8 cellular contexts compared by ENCODE assay signal in genomic region chr12:121673013-121673441, GRCh38. TPM values are rescaled to one million over a fixed set of nuclear protein-coding genes. Genes with fewer than 3 reads are reported as not detected.
A peak's percentile ranks its signal among the peaks of the same experiment; 100 is the strongest.
DNase-seq lines count a peak whose midpoint lies in the region; ATAC-seq and TF ChIP-seq lines count a peak whose summit lies in the region.

No MANE protein-coding gene starts in this region.

- POLR2A ChIA-PET in SK-N-SH (lab: Yijun Ruan, JAX): interaction anchor here (1.2 to 1.4 kb wide), 2 partner anchors 36 to 136 kb away, joined by 4 read pairs; no protein-coding TSS in a partner anchor

- H2AFZ ChIP-seq in SK-N-SH (ENCODE audit: low read depth): peak overlapping the region; percentile 98

- CTCF ChIA-PET in SK-N-SH (lab: Yijun Ruan, JAX): interaction anchor here (0.7 to 8.3 kb wide), 5 partner anchors 14 to 122 kb away, joined by 3 to 204 read pairs (median 4); partner anchors contain the start of gene RHOF

- peak overlapping the region; percentile 18; the same call in 1 of the 2 replicates for H3K9ac ChIP-seq in SK-N-SH

- H3K4me3 ChIP-seq in SK-N-SH (ENCODE audit: low read depth in 2 of 2, low read length in 1 of 2): peak overlapping the region in 1 of 2 experiments; percentile 54; a peak in 1 of 4 replicates
- H3K4me3 ChIP-seq in heart right ventricle: peak overlapping the region in 7 of 10 donors; percentile 27 to 65 (median 60)
- H3K4me3 ChIP-seq in skin epidermis: peak overlapping the region; percentile 33 to 59 (median 39)

- intact Hi-C loops in heart right ventricle (cut with DNase I): loop anchor here in 6 of 10 donors (5.0 to 10.0 kb wide), 4 partner anchors 46 to 126 kb away; partner anchors contain the start of gene ORAI1 (in 5 of the 6)

- H3K9me3 ChIP-seq in SK-N-SH (no peaks in the 10 kb centered on the region), heart right ventricle (no peaks in the 10 kb centered on the region)

- no peaks in the 10 kb centered on the region for H3K9me2 ChIP-seq in SK-N-SH

- H3F3A ChIP-seq in SK-N-SH (replicated peaks; ENCODE audit: insufficient read depth): peaks cover 8% of the 10 kb centered on the region

- H4K20me1 ChIP-seq in SK-N-SH (ENCODE audit: insufficient read depth): no peaks in the 10 kb centered on the region

- H3K79me2 ChIP-seq in SK-N-SH (ENCODE audit: insufficient read depth): no peaks in the 10 kb centered on the region

- H3K36me3 ChIP-seq in SK-N-SH (replicated peaks in 1 of 2; ENCODE audit: control insufficient read depth in 1 of 2, insufficient read depth in 2 of 2, low read length in 1 of 2) (no peaks in the 10 kb centered on the region), heart right ventricle (no peaks in the 10 kb centered on the region)

- H3K27ac ChIP-seq in SK-N-SH (ENCODE audit: low read depth in 2 of 2, low read length in 1 of 2): peak overlapping the region in 1 of 2 experiments; percentile 2; a peak in 1 of 4 replicates
- H3K27ac ChIP-seq in heart right ventricle: peak overlapping the region in 3 of 10 donors; percentile 42 to 80 (median 51)
- H3K27ac ChIP-seq in skin epidermis: peak overlapping the region in 20 of 21 experiments; percentile 46 to 90 (median 78)

- peak in 5 of 8 donors; percentile 6 to 46 (median 12) for ATAC-seq in heart right ventricle
- ATAC-seq in HG02623 (IDR thresholded peaks at IDR 0.05; ENCODE audit: unreplicated experiment): no peak
- no peak for ATAC-seq in GM21529 (IDR thresholded peaks at IDR 0.05; ENCODE audit: unreplicated experiment)

- 73% methylated on average over 10 of the region's 12 CpGs for whole genome bisulfite sequencing in SK-N-SH (ENCODE audit: low lambda C conversion rate)
- WGBS in heart right ventricle, 2 donors: 56 to 71% methylated on average over 12 of the region's 12 CpGs

- TF ChIP-seq CTCF in SK-N-SH (IDR thresholded peaks at IDR 0.05) (no peak), heart right ventricle (IDR thresholded peaks at IDR 0.05) (no peak)

- TF ChIP-seq RAD21 in SK-N-SH (IDR thresholded peaks at IDR 0.05; ENCODE audit: low read length): no peak

- peaks cover 0 to 6% of the 10 kb centered on the region in 2 experiments; a peak in 1 of 4 replicates for H3K4me1 ChIP-seq in SK-N-SH (ENCODE audit: control insufficient read depth in 1 of 2, insufficient read depth in 2 of 2, low read depth in 1 of 2, low read length in 1 of 2)
- H3K4me1 ChIP-seq in heart right ventricle: peaks cover 5 to 21% (median 14%) of the 10 kb centered on the region in 9 donors

- H3K27me3 ChIP-seq in SK-N-SH (ENCODE audit: insufficient read depth) (no peaks in the 10 kb centered on the region), heart right ventricle (no peaks in the 10 kb centered on the region)

- DNase-seq in activated CD8-positive, alpha-beta memory T cell treated with anti-CD3 and anti-CD28 coated beads for 24 hours: peak; percentile 66
- DNase-seq in activated CD8-positive, alpha-beta memory T cell treated with anti-CD3 and anti-CD28 coated beads, Interleukin-2, amount 50 U/mL, for 48 hours: no peak
- DNase-seq in SK-N-SH (peak; percentile 71), heart right ventricle (no peak), T-helper 9 cell (no peak)

- H3K4me2 ChIP-seq in SK-N-SH: peak overlapping the region; percentile 72

- TF ChIP-seq EP300 in SK-N-SH (IDR thresholded peaks at IDR 0.05; ENCODE audit: borderline replicate concordance in 1 of 2, low read depth in 1 of 2, low read length in 1 of 2): no peak

TF ChIP-seq in SK-N-SH, 30 proteins besides CTCF, POLR2A, EP300 and RAD21:
- TF ChIP-seq PBX3 (IDR thresholded peaks at IDR 0.05): no peak
- no peak for TF ChIP-seq GABPA (IDR thresholded peaks at IDR 0.05; ENCODE audit: low read depth)
- TF ChIP-seq NFIC (IDR thresholded peaks at IDR 0.05; ENCODE audit: borderline replicate concordance): no peak
- no peak for TF ChIP-seq USF2 (IDR thresholded peaks at IDR 0.05; ENCODE audit: borderline replicate concordance, low read depth, low read length)
- no peak for TF ChIP-seq ELF1 (IDR thresholded peaks at IDR 0.05)
- TF ChIP-seq SMC3 (IDR thresholded peaks at IDR 0.05; ENCODE audit: low read depth, low read length): no peak
- TF ChIP-seq TEAD4 (IDR thresholded peaks at IDR 0.05; ENCODE audit: borderline replicate concordance, insufficient read depth): no peak
- no peak for TF ChIP-seq MAX (IDR thresholded peaks at IDR 0.05; ENCODE audit: low read depth)
- TF ChIP-seq ZBTB33 (IDR thresholded peaks at IDR 0.05; ENCODE audit: borderline replicate concordance, low read depth): no peak
- TF ChIP-seq POLR2AphosphoS5 (IDR thresholded peaks at IDR 0.05; ENCODE audit: low read depth, low read length): no peak
- TF ChIP-seq YY1 (IDR thresholded peaks at IDR 0.05; ENCODE audit: low read depth): no peak
- TF ChIP-seq FOXM1 (IDR thresholded peaks at IDR 0.05; ENCODE audit: low read depth): no peak
- TF ChIP-seq RXRA (IDR thresholded peaks at IDR 0.05; ENCODE audit: borderline replicate concordance, low read depth): no peak
- no peak for TF ChIP-seq USF1 (IDR thresholded peaks at IDR 0.05; ENCODE audit: borderline replicate concordance, low read depth)
TF ChIP-seq in SK-N-SH: peak in this region for 0.

RNA-seq across cellular contexts. Expression of gene MORN3, which starts 3.6 kb away (rescaled TPM):
- polyA plus RNA-seq in SK-N-SH (2012; rRNA removed) (2.4 and 2.7 TPM in 2 replicates), heart right ventricle (under 1 TPM; 0.15 to 0.19 TPM)
- polyA plus RNA-seq in SK-N-SH (2012; cell fraction: cytosol; rRNA removed): 2.3 and 3.0 TPM in 2 replicates
- polyA plus RNA-seq in SK-N-SH (2012; cell fraction: nucleus; rRNA removed): 1.8 TPM in 2 replicates
- total RNA-seq in heart right ventricle: under 1 TPM in 5 of 10 donors, not detected in 5; 0.17 to 0.28 (median 0.18) TPM

RNA-seq across cellular contexts. Expression of gene TMEM120B, which starts 39.5 kb away (rescaled TPM):
- polyA plus RNA-seq in SK-N-SH (2012; rRNA removed) (15.1 and 15.4 TPM in 2 replicates), heart right ventricle (10 to 100 TPM in 1 of 2 donors, 1 to 10 TPM in 1; 7.7 to 12.7 TPM)
- polyA plus RNA-seq in SK-N-SH (2012; cell fraction: cytosol; rRNA removed): 4.8 and 7.4 TPM in 2 replicates
- polyA plus RNA-seq in SK-N-SH (2012; cell fraction: nucleus; rRNA removed): 78.8 and 83.1 TPM in 2 replicates
- 10 to 100 TPM in 2 of 10 donors, 1 to 10 TPM in 8; 5.3 to 12.3 (median 7.3) TPM for total RNA-seq in heart right ventricle

RNA-seq across cellular contexts. Expression of gene ORAI1, which starts 46.7 kb away (rescaled TPM):
- 13.2 and 16.6 TPM in 2 replicates for polyA plus RNA-seq in SK-N-SH (2012; rRNA removed)
- polyA plus RNA-seq in SK-N-SH (2012; cell fraction: cytosol; rRNA removed): 6.8 and 12.5 TPM in 2 replicates
- polyA plus RNA-seq in SK-N-SH (2012; cell fraction: nucleus; rRNA removed): 6.0 and 6.1 TPM in 2 replicates
- 10 to 100 TPM in 3 of 10 donors, 1 to 10 TPM in 7; 6.0 to 14.1 (median 8.8) TPM for total RNA-seq in heart right ventricle
- 10 to 100 TPM in 1 of 2 donors, 1 to 10 TPM in 1; 1.8 to 18.1 TPM for polyA plus RNA-seq in heart right ventricle

Comparison
In these comparisons a context has a peak if more than half of its experiments do, and no peak if none do; other contexts are left out.
1. DNase-seq: peak in activated CD8-positive, alpha-beta memory T cell treated with anti-CD3 and anti-CD28 coated beads for 24 hours (single experiment) and SK-N-SH (single experiment); none in activated CD8-positive, alpha-beta memory T cell treated with anti-CD3 and anti-CD28 coated beads, Interleukin-2, amount 50 U/mL, for 48 hours (single experiment), heart right ventricle (0 of 2) and T-helper 9 cell (single experiment).
2. ATAC-seq: peak in heart right ventricle (5 of 8); none in HG02623 (single experiment) and GM21529 (single experiment).